Comparison of ENCODE assay signal across 10 cellular contexts in the genomic region with DNA sequence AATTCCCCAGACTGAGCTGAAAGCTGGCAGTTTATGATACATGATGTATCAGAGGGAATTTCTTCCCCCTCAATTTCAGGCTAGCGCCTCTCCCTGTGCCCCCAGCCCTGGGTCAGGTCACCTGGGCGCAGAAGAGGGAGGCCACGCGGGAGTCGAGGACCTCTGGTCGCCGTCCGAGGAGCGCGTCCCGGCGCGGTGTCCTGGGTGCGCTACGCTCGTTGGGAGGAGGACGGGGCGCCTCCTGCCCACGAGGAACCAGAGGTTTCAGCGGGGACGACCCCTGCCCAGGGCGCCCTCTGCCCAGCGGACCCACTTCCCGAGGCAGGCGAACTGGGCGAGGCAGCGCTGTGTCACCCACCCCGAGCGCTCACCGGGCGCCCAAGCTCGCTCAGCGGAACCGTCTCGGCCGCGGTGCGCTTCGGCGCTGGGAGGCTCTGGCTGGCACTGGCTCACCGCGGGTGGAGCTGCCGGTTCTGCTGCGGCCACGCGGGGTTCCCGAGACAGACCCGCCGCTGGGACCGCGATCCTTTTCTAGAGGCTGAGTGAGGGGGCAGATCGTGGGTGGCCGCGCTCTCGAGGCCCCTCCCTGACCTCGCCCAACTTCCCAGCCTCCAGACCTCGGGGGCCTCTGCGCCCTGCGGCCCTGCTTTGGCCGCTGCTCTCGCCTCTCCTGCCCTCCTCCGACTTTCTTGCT.
DNase-seq lines count a peak whose midpoint lies in the region; ATAC-seq lines count a peak whose summit lies in the region.
"Had no signal": no experiment of that assay in that cellular context is flagged by ENCODE, and none has a peak within 500 bp of the region (broad histone marks: within the 10 kb centered on the region; RNA-seq: fewer than 3 reads in every experiment).

A gene (minus strand): TSS at position 504 of the 694 bp plus-strand sequence. CDS start 1,556 bp downstream, outside the sequence.

- H3K9me3 ChIP-seq in iPS-18c (ENCODE audit: control insufficient read depth, insufficient read depth, low read length), result no peaks in the 10 kb centered on the region

- DNase-seq in NCI-H748 (lab: John Stamatoyannopoulos, UW; ENCODE audit: unreplicated experiment), result peak; percentile 22
- no peak for DNase-seq in NCI-H748 treated with DMSO at 0.1 percent for 48 hours (lab: John Stamatoyannopoulos, UW)
- peak; percentile 5 for DNase-seq in amniotic epithelial cell (ENCODE audit: low read depth)
- DNase-seq in T-helper 2 cell, result no peak
- no peak for DNase-seq in KBM-7
- DNase-seq: T-cell had no signal

- H3K4me3 ChIP-seq in iPS-18c (ENCODE audit: insufficient read depth, low read depth, low read length) (peak within 1 kb of the TSS; percentile 52), skin epidermis (peak within 1 kb of the TSS in 4 of 7 experiments; percentile 1 to 13 (median 3))

- no peak within 1 kb of the TSS for H3K27ac ChIP-seq in skin epidermis
- H3K27ac ChIP-seq: C4-2B had no signal

- no peak for ATAC-seq in HG03095 (IDR thresholded peaks at IDR 0.05; ENCODE audit: unreplicated experiment)
- ATAC-seq: T-cell had no signal

- in situ Hi-C loops in KBM-7 (cut with MboI; ENCODE audit: low pct_unique_long_range_greater_than_20kb, low sequenced_read_pairs), result no loop called here

Comparison
In these comparisons a context has a peak if more than half of its experiments do, and no peak if none do; other contexts are left out.
1. DNase-seq: peak in NCI-H748 (single experiment) and amniotic epithelial cell (single experiment); none in NCI-H748 treated with DMSO at 0.1 percent for 48 hours (single experiment), T-helper 2 cell (0 of 5) and KBM-7 (single experiment).